ENCODE assay signal across 12 cellular contexts in genomic region chr10:42690449-42691360, GRCh38. TPM values are rescaled to one million over a fixed set of nuclear protein-coding genes. Genes with fewer than 3 reads are reported as not detected.
A peak's percentile ranks its signal among the peaks of the same experiment; 100 is the strongest.
DNase-seq lines count a peak whose midpoint lies in the region; ATAC-seq and TF ChIP-seq lines count a peak whose summit lies in the region.
"Had no signal": no experiment of that assay in that cellular context is flagged by ENCODE, and none has a peak within 500 bp of the region (broad histone marks: within the 10 kb centered on the region; RNA-seq: fewer than 3 reads in every experiment).

No MANE protein-coding gene starts in this region.

- no peak overlapping the region for H3K4me3 ChIP-seq in lower leg skin (ENCODE audit: low read depth, poor library complexity, severe bottlenecking)
- no peak overlapping the region for H3K4me3 ChIP-seq in mucosa of descending colon
- H3K4me3 ChIP-seq: Peyer's patch had no signal

- no peak for TF ChIP-seq POLR2A in lower leg skin (IDR thresholded peaks at IDR 0.05)

- no peaks in the 10 kb centered on the region for H3K4me1 ChIP-seq in mucosa of descending colon (ENCODE audit: low read depth)
- H3K4me1 ChIP-seq: Peyer's patch had no signal

- ATAC-seq in esophagus mucosa (peak; percentile 41), GM19324 (IDR thresholded peaks at IDR 0.05; ENCODE audit: low FRiP score, unreplicated experiment) (no peak), GM21529 (IDR thresholded peaks at IDR 0.05; ENCODE audit: unreplicated experiment) (no peak), mucosa of descending colon (no peak)

- no peaks in the 10 kb centered on the region for H3K9me3 ChIP-seq in mucosa of descending colon
- H3K9me3 ChIP-seq: Peyer's patch had no signal

- no peaks in the 10 kb centered on the region for H3K36me3 ChIP-seq in mucosa of descending colon (ENCODE audit: low read depth)
- H3K36me3 ChIP-seq: Peyer's patch had no signal

- TF ChIP-seq CTCF in lower leg skin (IDR thresholded peaks at IDR 0.05), result no peak
- no peak for TF ChIP-seq CTCF in mucosa of descending colon (IDR thresholded peaks at IDR 0.05)

- intact Hi-C loops in lower leg skin (cut with DNase I; ENCODE audit: low total_unique reads) (no loop called here), mucosa of descending colon (cut with DNase I, micrococcal nuclease) (no loop called here)

- WGBS in lower leg skin, 2 donors, result 92 to 94% methylated on average over 29 of the region's 29 CpGs

- DNase-seq in DMS53 treated with DMSO at 0.1 percent for 48 hours (lab: John Stamatoyannopoulos, UW; ENCODE audit: unreplicated experiment) (peak; percentile 71), HuH-7 (ENCODE audit: low spot score) (peak; percentile 17), NCI-H748 treated with DMSO at 0.1 percent for 48 hours (lab: John Stamatoyannopoulos, UW) (peak; percentile 28), lower leg skin (ENCODE audit: low spot score in 2 of 2) (no peak), mucosa of descending colon (no peak)
- DNase-seq: activated B cell treated with CpG ODN at 0.5 μM for 24 hours, Calu3, kidney, Peyer's patch had no signal

RNA-seq across cellular contexts. Expression of gene ZNF33B, which starts 52.3 kb away (rescaled TPM):
- 13.2 TPM for total RNA-seq in esophagus mucosa
- 10 to 100 TPM; 14.7 to 35.9 (median 17.8) TPM for total RNA-seq in lower leg skin
- total RNA-seq in mucosa of descending colon, result 10 to 100 TPM; 22.2 to 36.7 (median 28.2) TPM

Comparison
In these comparisons a context has a peak if more than half of its experiments do, and no peak if none do; other contexts are left out.
1. DNase-seq: peak in DMS53 treated with DMSO at 0.1 percent for 48 hours (single experiment), HuH-7 (single experiment) and NCI-H748 treated with DMSO at 0.1 percent for 48 hours (single experiment); none in lower leg skin (0 of 2) and mucosa of descending colon (0 of 3).